Comparison of ENCODE assay signal across 23 cellular contexts in genomic region chr19:30679286-30679685, GRCh38.
DNase-seq lines count a peak whose midpoint lies in the region; FAIRE-seq and TF ChIP-seq lines count a peak whose summit lies in the region.
"Had no signal": no experiment of that assay in that cellular context is flagged by ENCODE, and none has a peak within 500 bp of the region (broad histone marks: within the 10 kb centered on the region; RNA-seq: fewer than 3 reads in every experiment).

No MANE protein-coding gene starts in this region.

- no peaks in the 10 kb centered on the region for H3K9me3 Mint-ChIP-seq in CD14-positive monocyte
- H3K9me3 Mint-ChIP-seq: CD8-positive, alpha-beta T cell; GM23338; HFFc6 had no signal

- H3K27me3 ChIP-seq in GM23248 (replicated peaks; ENCODE audit: insufficient read depth): peaks cover 35% of the 10 kb centered on the region
- H3K27me3 ChIP-seq: BLaER1 had no signal

- in situ Hi-C loops in GM23248 (cut with MboI): loop anchor here (25.0 kb wide), 1 partner anchor 1558 kb away; no protein-coding TSS in a partner anchor

- H3K4me3 Mint-ChIP-seq in CD14-positive monocyte: no peak overlapping the region
- H3K4me3 Mint-ChIP-seq: CD8-positive, alpha-beta T cell; GM23338; HFFc6 had no signal

- TF ChIP-seq CTCF in CD14-positive monocyte (IDR thresholded peaks at IDR 0.05): no peak

- FAIRE-seq in GM12892 (lab: Jason Lieb, UNC): no peak
- FAIRE-seq: GM12878, GM19239, H54, HTR-8/SVneo, K562 had no signal

- H3K9me2 ChIP-seq in GM23248 (ENCODE audit: insufficient read depth): no peaks in the 10 kb centered on the region

- H2AFZ ChIP-seq in GM23248: no peak overlapping the region
- H2AFZ ChIP-seq: GM23338 had no signal

- intact Hi-C loops in CD14-positive monocyte (cut with micrococcal nuclease): no loop called here

- H3K27ac ChIP-seq in SK-N-MC (peak overlapping the region; percentile 44; the same call in 1 of the 2 replicates), GM23248 (no peak overlapping the region)
- H3K27ac ChIP-seq: BLaER1 had no signal

- no peaks in the 10 kb centered on the region for H3F3A ChIP-seq in GM23248 (ENCODE audit: insufficient read depth)

- H3K4me3 ChIP-seq in SK-N-MC (peak overlapping the region; percentile 9; the same call in 1 of the 2 replicates), GM23248 (no peak overlapping the region)
- H3K4me3 ChIP-seq: BLaER1, GM12878, GM23338, K562 had no signal

- H3K9me3 ChIP-seq in SK-N-MC (ENCODE audit: low read depth, low read length) (no peaks in the 10 kb centered on the region), GM23248 (ENCODE audit: low read depth) (no peaks in the 10 kb centered on the region)
- H3K9me3 ChIP-seq: BLaER1 had no signal

- no peaks in the 10 kb centered on the region for H3K4me1 Mint-ChIP-seq in CD14-positive monocyte

- no peaks in the 10 kb centered on the region for H3K36me3 Mint-ChIP-seq in CD14-positive monocyte
- H3K36me3 Mint-ChIP-seq: CD8-positive, alpha-beta T cell had no signal

- no peak overlapping the region for H3K27ac Mint-ChIP-seq in CD14-positive monocyte
- H3K27ac Mint-ChIP-seq: CD8-positive, alpha-beta T cell; GM23338; HFFc6 had no signal

- H3K9ac ChIP-seq in SK-N-MC (ENCODE audit: insufficient read length) (peak overlapping the region; percentile 3), GM23248 (no peak overlapping the region)
- H3K9ac ChIP-seq: BLaER1 had no signal

- H3K4me1 ChIP-seq in GM23248 (ENCODE audit: insufficient read depth): no peaks in the 10 kb centered on the region
- H3K4me1 ChIP-seq: BLaER1 had no signal

- H3K36me3 ChIP-seq in SK-N-MC (ENCODE audit: insufficient read depth, low read length) (no peaks in the 10 kb centered on the region), GM23248 (ENCODE audit: low read depth) (no peaks in the 10 kb centered on the region)
- H3K36me3 ChIP-seq: BLaER1 had no signal

- WGBS in GM23248 (ENCODE audit: low coverage in 1 of 2, low lambda C conversion rate in 2 of 2, missing lambda C conversion rate in 2 of 2), 2 experiments: 67 to 80% methylated on average over 11 of the region's 11 CpGs

- no peaks in the 10 kb centered on the region for H4K20me1 ChIP-seq in GM23248 (ENCODE audit: insufficient read depth)
- H4K20me1 ChIP-seq: BLaER1 had no signal

- no peak overlapping the region for H3K4me2 ChIP-seq in GM23248 (ENCODE audit: unreplicated experiment)
- H3K4me2 ChIP-seq: BLaER1, GM23338 had no signal

- H3K27me3 Mint-ChIP-seq in CD14-positive monocyte (ENCODE audit: low read depth in 3 of 3): peaks cover 11 to 13% (median 13%) of the 10 kb centered on the region in 3 donors

- DNase-seq in NCI-H2171 treated with DMSO at 0.1 percent for 48 hours (lab: John Stamatoyannopoulos, UW) (peak; percentile 11), NCI-H2171 (lab: John Stamatoyannopoulos, UW) (no peak), CD14-positive monocyte (ENCODE audit: low spot score) (peak; percentile 10), DMS79 treated with DMSO at 0.1 percent for 48 hours (lab: John Stamatoyannopoulos, UW) (peak; percentile 70), SK-N-MC (ENCODE audit: low read depth, low spot score) (no peak), GM12892 (ENCODE audit: insufficient read length) (no peak), GM23248 (no peak)
- no peak for DNase-seq in stimulated activated CD4-positive, alpha-beta T cell treated with anti-CD3 and anti-CD28 coated beads, Interleukin-4, amount 100 ng/mL, for 1 hour
- DNase-seq: 8988T; Calu3; CD8-positive, alpha-beta T cell; DMS153; DND-41; EL; HFFc6; IMR-90 had no signal

- H3K79me2 ChIP-seq in GM23248 (ENCODE audit: insufficient read depth): no peaks in the 10 kb centered on the region

- no peak for TF ChIP-seq POLR2A in GM12892 (IDR thresholded peaks at IDR 0.05; ENCODE audit: low read depth, low read length)

Comparison
In these comparisons a context has a peak if more than half of its experiments do, and no peak if none do; other contexts are left out.
1. DNase-seq: peak in NCI-H2171 treated with DMSO at 0.1 percent for 48 hours (single experiment), CD14-positive monocyte (single experiment) and DMS79 treated with DMSO at 0.1 percent for 48 hours (single experiment); none in NCI-H2171 (single experiment), SK-N-MC (single experiment), GM12892 (single experiment), stimulated activated CD4-positive, alpha-beta T cell treated with anti-CD3 and anti-CD28 coated beads, Interleukin-4, amount 100 ng/mL, for 1 hour (single experiment) and GM23248 (single experiment).